ENCODE assay signal across 21 cellular contexts in the genomic region with DNA sequence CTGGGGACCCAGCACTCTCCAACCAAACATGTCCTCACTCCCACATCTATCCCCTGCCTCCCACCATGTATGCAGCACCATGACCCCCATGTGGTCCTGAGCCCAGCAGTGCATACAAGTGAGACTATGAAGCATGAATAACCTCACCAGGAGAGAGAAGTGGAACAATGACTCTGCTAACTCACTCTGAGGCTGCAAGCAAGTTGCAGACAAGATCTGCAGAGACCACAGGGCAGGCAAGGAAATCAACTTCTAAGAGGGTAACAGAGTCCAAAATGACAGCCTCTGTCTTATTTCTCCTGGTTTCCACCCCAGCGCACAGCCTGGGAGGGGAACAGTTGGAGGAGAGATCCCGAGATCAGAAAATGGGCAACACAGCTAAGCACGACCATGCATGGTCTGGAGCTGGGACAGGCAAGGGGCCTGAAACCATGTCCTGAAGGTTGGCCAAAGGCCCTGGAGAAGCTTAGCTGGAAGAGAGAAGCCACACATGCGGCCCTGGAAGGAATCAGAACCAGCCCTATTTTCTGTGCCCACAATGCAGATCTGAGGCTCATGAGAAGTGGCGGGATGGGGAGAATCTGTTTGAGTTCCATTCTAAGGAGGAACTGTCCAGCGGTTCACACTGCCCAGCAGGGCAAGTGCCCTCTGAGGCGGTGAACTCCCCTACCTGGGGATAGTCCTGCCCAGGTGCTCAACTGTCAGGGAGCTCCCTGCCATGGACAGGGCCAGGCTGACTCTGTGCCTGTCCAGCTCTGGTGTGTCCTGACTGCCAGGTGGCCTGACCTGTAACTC. TPM values are rescaled to one million over a fixed set of nuclear protein-coding genes. Genes with fewer than 3 reads are reported as not detected.
DNase-seq lines count a peak whose midpoint lies in the region; ATAC-seq, FAIRE-seq and TF ChIP-seq lines count a peak whose summit lies in the region.
"Had no signal": no experiment of that assay in that cellular context is flagged by ENCODE, and none has a peak within 500 bp of the region (broad histone marks: within the 10 kb centered on the region; RNA-seq: fewer than 3 reads in every experiment).

No MANE protein-coding gene starts in this region.

- POLR2A ChIA-PET in SK-N-SH (lab: Yijun Ruan, JAX): no interaction called here

- H3K27ac ChIP-seq in SK-N-SH (ENCODE audit: low read depth in 2 of 2, low read length in 1 of 2) (no peak overlapping the region), kidney (ENCODE audit: low read depth in 2 of 2, low read length in 2 of 2) (no peak overlapping the region)
- H3K27ac ChIP-seq: SJSA1 had no signal

- TF ChIP-seq EP300 in SK-N-SH (IDR thresholded peaks at IDR 0.05; ENCODE audit: borderline replicate concordance in 1 of 2, low read depth in 1 of 2, low read length in 1 of 2): no peak

- no peak overlapping the region for H3K4me3 ChIP-seq in SK-N-SH (ENCODE audit: low read depth in 2 of 2, low read length in 1 of 2)
- H3K4me3 ChIP-seq in kidney (ENCODE audit: low read length in 2 of 2): no peak overlapping the region
- H3K4me3 ChIP-seq: SJSA1 had no signal

- H3K9ac ChIP-seq in SK-N-SH: no peak overlapping the region
- H3K9ac ChIP-seq in kidney (ENCODE audit: low read length in 2 of 2): no peak overlapping the region

- H3K27me3 ChIP-seq in SK-N-SH (ENCODE audit: insufficient read depth): no peaks in the 10 kb centered on the region; the same call in 1 of the 2 replicates
- H3K27me3 ChIP-seq: SJSA1 had no signal

- in situ Hi-C loops in GM13977 (cut with MboI; ENCODE audit: low pct_unique_long_range_greater_than_20kb, low sequenced_read_pairs, unreplicated experiment): no loop called here

- CTCF ChIA-PET in SK-N-SH (lab: Yijun Ruan, JAX): interaction anchor here (0.8 to 5.5 kb wide), 4 partner anchors 10 to 307 kb away, joined by 3 to 33 read pairs (median 6); no protein-coding TSS in a partner anchor

- 81% methylated on average over 5 of the region's 7 CpGs for WGBS in SK-N-SH (ENCODE audit: low lambda C conversion rate)

- TF ChIP-seq CTCF in SK-N-SH (IDR thresholded peaks at IDR 0.05) (no peak), kidney (IDR thresholded peaks at IDR 0.05; ENCODE audit: borderline replicate concordance, extremely low read depth, insufficient read depth) (no peak), GM13977 (IDR thresholded peaks at IDR 0.05; ENCODE audit: extremely low read depth, insufficient read depth, missing control alignments) (no peak)

- FAIRE-seq in kidney (lab: Jason Lieb, UNC): no peak
- FAIRE-seq: A204.1, GM12892, H1, HTR-8/SVneo had no signal

- H3K4me1 ChIP-seq in SK-N-SH (ENCODE audit: control insufficient read depth in 1 of 2, insufficient read depth in 2 of 2, low read depth in 1 of 2, low read length in 1 of 2) (no peaks in the 10 kb centered on the region), kidney (ENCODE audit: control insufficient read depth in 1 of 2, insufficient read depth in 1 of 2, low read depth in 1 of 2, low read length in 2 of 2) (no peaks in the 10 kb centered on the region)
- H3K4me1 ChIP-seq: BE2C, SJSA1 had no signal

- no peak overlapping the region for H3K4me2 ChIP-seq in SK-N-SH

- H3K36me3 ChIP-seq in SK-N-SH (replicated peaks in 1 of 2; ENCODE audit: control insufficient read depth in 1 of 2, insufficient read depth in 2 of 2, low read length in 1 of 2): no peaks in the 10 kb centered on the region
- H3K36me3 ChIP-seq in kidney (ENCODE audit: control insufficient read depth in 1 of 2, insufficient read depth in 2 of 2, low read length in 2 of 2): no peaks in the 10 kb centered on the region
- H3K36me3 ChIP-seq: BE2C, SJSA1 had no signal

- intact Hi-C loops in kidney (cut with DNase I): no loop called here

- H3K79me2 ChIP-seq in SK-N-SH (ENCODE audit: insufficient read depth): no peaks in the 10 kb centered on the region

- ATAC-seq in SK-N-SH treated with all-trans-retinoic acid at 6 μM for 48 hours: no peak; the same call in 2 of the 3 replicates

- no peaks in the 10 kb centered on the region for H4K20me1 ChIP-seq in SK-N-SH (ENCODE audit: insufficient read depth)

- DNase-seq in SK-N-SH (no peak), MV-4-11 (lab: John Stamatoyannopoulos, UW) (peak; percentile 28), kidney (peak; percentile 55), islet precursor cell (no peak), GM13977 (ENCODE audit: low spot score) (no peak)
- no peak for DNase-seq in activated CD8-positive, alpha-beta memory T cell treated with anti-CD3 and anti-CD28 coated beads, Interleukin-2, amount 50 U/mL, for 4 hours
- DNase-seq in NK-92 treated with Interleukin-12 subunit alpha and Interleukin-12 subunit beta, amount 100 ng/mL, for 24 hours (lab: John Stamatoyannopoulos, UW): no peak
- DNase-seq: BE2C; Calu3; CD4-positive, alpha-beta memory T cell; NCI-H1417 treated with DMSO at 0.1 percent for 48 hours; NCI-H1930; NCI-H345; NCI-H524 treated with DMSO at 0.1 percent for 48 hours; SW 1271 had no signal

- H3K9me3 ChIP-seq in SK-N-SH: no peaks in the 10 kb centered on the region
- no peaks in the 10 kb centered on the region for H3K9me3 ChIP-seq in kidney (ENCODE audit: control insufficient read depth in 1 of 2, low read length in 2 of 2)
- H3K9me3 ChIP-seq: BE2C, SJSA1 had no signal

- H2AFZ ChIP-seq in SK-N-SH (ENCODE audit: low read depth): no peak overlapping the region

- TF ChIP-seq RAD21 in SK-N-SH (IDR thresholded peaks at IDR 0.05; ENCODE audit: low read length): no peak

- H3F3A ChIP-seq in SK-N-SH (replicated peaks; ENCODE audit: insufficient read depth): no peaks in the 10 kb centered on the region

- H3K9me2 ChIP-seq in SK-N-SH: no peaks in the 10 kb centered on the region

TF ChIP-seq in SK-N-SH treated with all-trans-retinoic acid at 6 μM for 48 hours, 23 proteins besides CTCF, POLR2A, EP300 and RAD21:
- TF ChIP-seq ARNTL (CRISPR knock-in tag; IDR thresholded peaks at IDR 0.05; ENCODE audit: borderline replicate concordance, low read depth): no peak
- TF ChIP-seq, protein P1, sequence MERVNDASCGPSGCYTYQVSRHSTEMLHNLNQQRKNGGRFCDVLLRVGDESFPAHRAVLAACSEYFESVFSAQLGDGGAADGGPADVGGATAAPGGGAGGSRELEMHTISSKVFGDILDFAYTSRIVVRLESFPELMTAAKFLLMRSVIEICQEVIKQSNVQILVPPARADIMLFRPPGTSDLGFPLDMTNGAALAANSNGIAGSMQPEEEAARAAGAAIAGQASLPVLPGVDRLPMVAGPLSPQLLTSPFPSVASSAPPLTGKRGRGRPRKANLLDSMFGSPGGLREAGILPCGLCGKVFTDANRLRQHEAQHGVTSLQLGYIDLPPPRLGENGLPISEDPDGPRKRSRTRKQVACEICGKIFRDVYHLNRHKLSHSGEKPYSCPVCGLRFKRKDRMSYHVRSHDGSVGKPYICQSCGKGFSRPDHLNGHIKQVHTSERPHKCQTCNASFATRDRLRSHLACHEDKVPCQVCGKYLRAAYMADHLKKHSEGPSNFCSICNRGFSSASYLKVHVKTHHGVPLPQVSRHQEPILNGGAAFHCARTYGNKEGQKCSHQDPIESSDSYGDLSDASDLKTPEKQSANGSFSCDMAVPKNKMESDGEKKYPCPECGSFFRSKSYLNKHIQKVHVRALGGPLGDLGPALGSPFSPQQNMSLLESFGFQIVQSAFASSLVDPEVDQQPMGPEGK (CRISPR knock-in tag; IDR thresholded peaks at IDR 0.05; ENCODE audit: borderline replicate concordance): no peak

RNA-seq across cellular contexts. Expression of gene REN, which starts 12.5 kb away (rescaled TPM):
- polyA plus RNA-seq in SK-N-SH (2012; rRNA removed): not detected in 2 replicates
- not detected in 2 replicates for polyA plus RNA-seq in SK-N-SH (2012; cell fraction: cytosol; rRNA removed)
- 0.05 TPM in 1 of 2 replicates, not detected in the other for polyA plus RNA-seq in SK-N-SH (2012; cell fraction: nucleus; rRNA removed)
- 32.4 TPM for total RNA-seq in kidney
- polyA plus RNA-seq in kidney (ENCODE audit: insufficient read depth, low read depth, low replicate concordance): 1,159 TPM
- total RNA-seq: Calu3; CD4-positive, alpha-beta memory T cell; H1; SJSA1 had no signal
- polyA plus RNA-seq: CD4-positive, alpha-beta memory T cell had no signal

RNA-seq across cellular contexts. Expression of gene KISS1, which starts 17.6 kb away (rescaled TPM):
- 0.10 TPM in 1 of 2 replicates, not detected in the other for polyA plus RNA-seq in SK-N-SH (2012; rRNA removed)
- 0.08 TPM in 1 of 2 replicates, not detected in the other for polyA plus RNA-seq in SK-N-SH (2012; cell fraction: cytosol; rRNA removed)
- polyA plus RNA-seq in SK-N-SH (2012; cell fraction: nucleus; rRNA removed): 0.12 TPM in 1 of 2 replicates, not detected in the other
- 0.50 TPM for total RNA-seq in kidney
- 25.2 TPM for polyA plus RNA-seq in kidney (ENCODE audit: insufficient read depth, low read depth, low replicate concordance)
- total RNA-seq: Calu3; CD4-positive, alpha-beta memory T cell; H1 had no signal
- polyA plus RNA-seq: CD4-positive, alpha-beta memory T cell had no signal

RNA-seq across cellular contexts. Expression of gene ETNK2, which starts 26.8 kb away (rescaled TPM):
- 16.1 and 20.1 TPM in 2 replicates for polyA plus RNA-seq in SK-N-SH (2012; rRNA removed)
- 16.7 and 18.3 TPM in 2 replicates for polyA plus RNA-seq in SK-N-SH (2012; cell fraction: cytosol; rRNA removed)
- polyA plus RNA-seq in SK-N-SH (2012; cell fraction: nucleus; rRNA removed): 8.4 and 10.6 TPM in 2 replicates
- 33.3 TPM for total RNA-seq in kidney
- polyA plus RNA-seq in kidney (ENCODE audit: insufficient read depth, low read depth, low replicate concordance): 166 TPM

RNA-seq across cellular contexts. Expression of gene GOLT1A, which starts 35.1 kb away (rescaled TPM):
- not detected in 2 replicates for polyA plus RNA-seq in SK-N-SH (2012; rRNA removed)
- polyA plus RNA-seq in SK-N-SH (2012; cell fraction: cytosol; rRNA removed): 0.04 and 0.05 TPM in 2 replicates
- not detected in 2 replicates for polyA plus RNA-seq in SK-N-SH (2012; cell fraction: nucleus; rRNA removed)
- total RNA-seq in kidney: 8.9 TPM
- polyA plus RNA-seq in kidney (ENCODE audit: insufficient read depth, low read depth, low replicate concordance): 47.7 TPM
- total RNA-seq: SJSA1 had no signal

Comparison
In these comparisons a context has a peak if more than half of its experiments do, and no peak if none do; other contexts are left out.
1. DNase-seq: peak in MV-4-11 (single experiment) and kidney (single experiment); none in SK-N-SH (single experiment), islet precursor cell (single experiment), activated CD8-positive, alpha-beta memory T cell treated with anti-CD3 and anti-CD28 coated beads, Interleukin-2, amount 50 U/mL, for 4 hours (single experiment), NK-92 treated with Interleukin-12 subunit alpha and Interleukin-12 subunit beta, amount 100 ng/mL, for 24 hours (single experiment) and GM13977 (single experiment).
2. RNA of gene REN, which starts 12.5 kb away (polyA plus RNA-seq): 1,159 TPM in kidney (single experiment); 0.05 TPM in SK-N-SH; every median in the first group is over 1,000 times any median in the second.
3. RNA of gene KISS1, which starts 17.6 kb away (polyA plus RNA-seq): 25.2 TPM in kidney (single experiment); 0.08 to 0.12 TPM in SK-N-SH; every median in the first group is over 10 times any median in the second.